In the genomic region with DNA sequence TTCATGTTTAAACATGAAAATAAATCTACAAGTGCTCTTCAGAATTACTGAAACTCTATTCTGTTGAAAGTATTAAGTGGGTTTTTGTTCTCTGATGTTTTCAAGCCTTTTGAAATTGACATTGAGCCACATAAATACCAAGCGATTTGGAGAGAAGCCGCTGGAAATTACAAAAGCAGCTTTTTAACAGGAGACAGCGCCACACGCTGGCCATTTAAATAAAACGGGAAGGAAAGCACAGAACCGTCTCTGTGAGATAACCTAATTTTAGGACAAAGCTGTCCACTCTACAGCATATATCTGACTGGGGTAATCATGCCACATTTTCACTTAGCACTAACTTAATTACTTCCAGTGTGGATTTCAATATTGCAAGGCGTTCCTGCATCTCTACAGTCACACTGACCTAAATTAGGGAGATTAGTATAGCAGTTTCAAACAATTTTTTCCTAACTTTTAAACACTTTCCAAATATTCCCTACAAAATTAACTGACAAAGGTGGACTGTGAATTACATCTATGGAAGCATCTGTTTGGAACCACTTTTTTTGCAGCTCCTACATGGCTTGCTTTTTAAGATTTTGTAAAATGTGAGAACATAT, we compare ENCODE assay signal across 8 cellular contexts. TPM values are rescaled to one million over a fixed set of nuclear protein-coding genes. Genes with fewer than 3 reads are reported as not detected.
DNase-seq lines count a peak whose midpoint lies in the region; ATAC-seq and TF ChIP-seq lines count a peak whose summit lies in the region.

No MANE protein-coding gene starts in this region.

- H3K9me3 Mint-ChIP-seq in nephron = no peaks in the 10 kb centered on the region

- CTCF ChIA-PET in RWPE1 (lab: Yijun Ruan, JAX) = interaction anchor here (0.6 to 1.1 kb wide), 10 partner anchors 9 to 730 kb away, joined by 3 to 9 read pairs (median 3); no protein-coding TSS in a partner anchor

- TF ChIP-seq CTCF in RWPE1 (conservative IDR thresholded peaks at IDR 0.05; ENCODE audit: low read depth) (peak; percentile 61), nephron (IDR thresholded peaks at IDR 0.05; ENCODE audit: unreplicated experiment in 3 of 3) (peak; percentile 76 to 87 (median 86))

- no peak overlapping the region for H3K27ac ChIP-seq in RWPE1

- POLR2A ChIA-PET in RWPE1 (lab: Yijun Ruan, JAX; ENCODE audit: low non-redundant PET) = no interaction called here

- H3K4me1 Mint-ChIP-seq in nephron = peaks cover 13% of the 10 kb centered on the region

- peaks cover 26% of the 10 kb centered on the region for H3K27me3 Mint-ChIP-seq in nephron (ENCODE audit: low read depth)

- no peaks in the 10 kb centered on the region for H3K36me3 Mint-ChIP-seq in nephron (ENCODE audit: low read depth)

- ATAC-seq in HG03159 (IDR thresholded peaks at IDR 0.05; ENCODE audit: unreplicated experiment) = peak; percentile 55
- no peak for ATAC-seq in GM18498 (IDR thresholded peaks at IDR 0.05; ENCODE audit: unreplicated experiment)

- DNase-seq in EL (peak; percentile 30), RWPE1 (ENCODE audit: low spot score) (no peak), dermis blood vessel endothelial cell (peak; percentile 44), NCI-H226 (no peak)
- no peak for DNase-seq in effector CD4-positive, alpha-beta T cell

- no peak overlapping the region for H3K4me3 Mint-ChIP-seq in nephron

- H3K27ac Mint-ChIP-seq in nephron = no peak overlapping the region

RNA-seq across cellular contexts. Expression of a gene that starts 6.8 kb away (rescaled TPM):
- total RNA-seq in dermis blood vessel endothelial cell = 0.17 and 0.47 TPM in 2 replicates

Comparison
In these comparisons a context has a peak if more than half of its experiments do, and no peak if none do; other contexts are left out.
1. DNase-seq: peak in EL (single experiment) and dermis blood vessel endothelial cell (single experiment); none in RWPE1 (single experiment), NCI-H226 (single experiment) and effector CD4-positive, alpha-beta T cell (single experiment).